In genomic region chr3:183579967-183580720, GRCh38 we compare ENCODE assay signal across 1 cellular context.
TF ChIP-seq lines count a peak whose summit lies in the region.

No MANE protein-coding gene starts in this region.

TF ChIP-seq in SK-N-SH, 30 proteins besides CTCF, POLR2A, EP300 and RAD21 (continued from another document):
- TF ChIP-seq REST (IDR thresholded peaks at IDR 0.05; ENCODE audit: low read depth, low read length) = no peak
- TF ChIP-seq FOXJ3 (CRISPR knock-in tag; IDR thresholded peaks at IDR 0.05) = no peak
